In the genomic region with DNA sequence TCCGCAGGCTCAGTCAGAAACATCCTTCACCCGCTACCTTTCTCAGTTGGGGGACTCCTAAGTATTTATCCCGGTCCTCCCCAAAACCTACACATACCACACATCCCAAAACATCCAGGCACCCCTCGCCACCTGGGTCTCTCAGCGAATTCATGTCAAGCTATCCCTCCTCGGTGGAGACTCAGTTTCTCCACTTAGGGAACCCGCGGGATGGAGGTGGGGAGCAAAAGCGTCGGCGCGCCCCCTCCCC, we compare ENCODE assay signal across 8 cellular contexts. TPM values are rescaled to one million over a fixed set of nuclear protein-coding genes. Genes with fewer than 3 reads are reported as not detected.
DNase-seq lines count a peak whose midpoint lies in the region; ATAC-seq and TF ChIP-seq lines count a peak whose summit lies in the region.

No MANE protein-coding gene starts in this region.

- peaks cover 0 to 2% (median 0%) of the 10 kb centered on the region in 7 donors for H3K9me3 Mint-ChIP-seq in CD4-positive, CD25-positive, alpha-beta regulatory T cell
- no peaks in the 10 kb centered on the region for H3K9me3 Mint-ChIP-seq in natural killer cell

- H3K4me3 Mint-ChIP-seq in CD4-positive, CD25-positive, alpha-beta regulatory T cell = peak overlapping the region; percentile 92 to 99 (median 96)
- peak overlapping the region; percentile 95 for H3K4me3 Mint-ChIP-seq in natural killer cell

- no peaks in the 10 kb centered on the region for H3K36me3 ChIP-seq in CD4-positive, CD25-positive, alpha-beta regulatory T cell (ENCODE audit: control insufficient read depth, insufficient read depth, low read length)

- H3K4me1 Mint-ChIP-seq in CD4-positive, CD25-positive, alpha-beta regulatory T cell = peaks cover 4 to 54% (median 31%) of the 10 kb centered on the region in 4 donors
- H3K4me1 Mint-ChIP-seq in natural killer cell = peaks cover 25 to 61% of the 10 kb centered on the region in 2 donors

- no peaks in the 10 kb centered on the region for H3K9me3 ChIP-seq in CD4-positive, CD25-positive, alpha-beta regulatory T cell (ENCODE audit: control insufficient read depth in 2 of 2, low read length in 2 of 2)

- H3K36me3 Mint-ChIP-seq in CD4-positive, CD25-positive, alpha-beta regulatory T cell = no peaks in the 10 kb centered on the region
- H3K36me3 Mint-ChIP-seq in natural killer cell = no peaks in the 10 kb centered on the region

- H3K27ac ChIP-seq in CD4-positive, CD25-positive, alpha-beta regulatory T cell (ENCODE audit: insufficient read depth, low read length, poor library complexity, severe bottlenecking) = peak overlapping the region; percentile 96
- peak overlapping the region; percentile 97 for H3K27ac ChIP-seq in cingulate gyrus (ENCODE audit: low read depth, low read length)

- intact Hi-C loops in natural killer cell (cut with micrococcal nuclease) = loop anchor here (1.0 to 5.0 kb wide), 3 partner anchors 18 to 444 kb away; a partner anchor contains a TSS

- no peak for ATAC-seq in CD4-positive, CD25-positive, alpha-beta regulatory T cell (ENCODE audit: low read depth in 2 of 2)
- ATAC-seq in natural killer cell = no peak

- peaks cover 63% of the 10 kb centered on the region for H3K4me1 ChIP-seq in CD4-positive, CD25-positive, alpha-beta regulatory T cell (ENCODE audit: control insufficient read depth, insufficient read depth, low read length, poor library complexity, severe bottlenecking)

- H3K27me3 Mint-ChIP-seq in CD4-positive, CD25-positive, alpha-beta regulatory T cell = no peaks in the 10 kb centered on the region
- no peaks in the 10 kb centered on the region for H3K27me3 Mint-ChIP-seq in natural killer cell (ENCODE audit: low read depth in 2 of 2)

- DNase-seq in CD4-positive, CD25-positive, alpha-beta regulatory T cell = no peak
- DNase-seq in Jurkat, Clone E6-1 (ENCODE audit: low read depth, low spot score) = no peak
- no peak for DNase-seq in natural killer cell
- no peak for DNase-seq in NCI-H82 (lab: John Stamatoyannopoulos, UW)
- no peak for DNase-seq in GM10248 (ENCODE audit: extremely low spot score)
- no peak for DNase-seq in D341Med (ENCODE audit: low spot score)
- DNase-seq in NCI-H128 (lab: John Stamatoyannopoulos, UW; ENCODE audit: unreplicated experiment) = no peak

- CTCF ChIA-PET in GM10248 (lab: Yijun Ruan, JAX) = interaction anchor here (0.8 to 13.3 kb wide), 5 partner anchors 13 to 46 kb away, joined by 3 to 175 read pairs (median 43); a partner anchor contains a TSS

- POLR2A ChIA-PET in GM10248 (lab: Yijun Ruan, JAX) = interaction anchor here (0.8 to 1.0 kb wide), 3 partner anchors 50 to 139 kb away, joined by 3 to 4 read pairs (median 3); a partner anchor contains a TSS

- peak overlapping the region; percentile 77 for H3K4me3 ChIP-seq in CD4-positive, CD25-positive, alpha-beta regulatory T cell (ENCODE audit: low read depth, low read length)
- peak overlapping the region; percentile 47 for H3K4me3 ChIP-seq in Jurkat, Clone E6-1 (ENCODE audit: low read length)

- H3K27me3 ChIP-seq in CD4-positive, CD25-positive, alpha-beta regulatory T cell (ENCODE audit: control insufficient read depth, insufficient read depth, low read length) = no peaks in the 10 kb centered on the region

- H3K27ac Mint-ChIP-seq in CD4-positive, CD25-positive, alpha-beta regulatory T cell = peak overlapping the region; percentile 53 to 95 (median 92)
- H3K27ac Mint-ChIP-seq in natural killer cell = peak overlapping the region; percentile 82 to 92

- TF ChIP-seq CTCF in natural killer cell (IDR thresholded peaks at IDR 0.05) (no peak), GM10248 (IDR thresholded peaks at IDR 0.05; ENCODE audit: control extremely low read depth, extremely low read depth, low read depth, missing control alignments) (no peak)

RNA-seq across cellular contexts. Expression of a gene that starts 1.2 kb away (rescaled TPM):
- 68.0 TPM for total RNA-seq in CD4-positive, CD25-positive, alpha-beta regulatory T cell
- polyA plus RNA-seq in CD4-positive, CD25-positive, alpha-beta regulatory T cell = 1 to 10 TPM; 3.7 to 6.5 (median 5.3) TPM
- polyA plus RNA-seq in Jurkat, Clone E6-1 (2012; ENCODE audit: insufficient read depth, insufficient read length) = 3.9 TPM
- 10 to 100 TPM; 61.2 to 75.4 (median 63.3) TPM for total RNA-seq in natural killer cell

RNA-seq across cellular contexts. Expression of a gene that starts 8.0 kb away (rescaled TPM):
- total RNA-seq in CD4-positive, CD25-positive, alpha-beta regulatory T cell = not detected
- not detected for polyA plus RNA-seq in CD4-positive, CD25-positive, alpha-beta regulatory T cell
- polyA plus RNA-seq in Jurkat, Clone E6-1 (2012; ENCODE audit: insufficient read depth, insufficient read length) = not detected
- total RNA-seq in natural killer cell = not detected

RNA-seq across cellular contexts. Expression of a gene that starts 18.2 kb away (rescaled TPM):
- 39.1 TPM for total RNA-seq in CD4-positive, CD25-positive, alpha-beta regulatory T cell
- polyA plus RNA-seq in CD4-positive, CD25-positive, alpha-beta regulatory T cell = 10 to 100 TPM; 41.0 to 60.3 (median 44.0) TPM
- 80.9 TPM for polyA plus RNA-seq in Jurkat, Clone E6-1 (2012; ENCODE audit: insufficient read depth, insufficient read length)
- 10 to 100 TPM; 32.1 to 47.6 (median 38.7) TPM for total RNA-seq in natural killer cell

RNA-seq across cellular contexts. Expression of a gene that starts 26.9 kb away (rescaled TPM):
- total RNA-seq in CD4-positive, CD25-positive, alpha-beta regulatory T cell = 8.5 TPM
- polyA plus RNA-seq in CD4-positive, CD25-positive, alpha-beta regulatory T cell = 10 to 100 TPM; 51.3 to 60.0 (median 56.4) TPM
- polyA plus RNA-seq in Jurkat, Clone E6-1 (2012; ENCODE audit: insufficient read depth, insufficient read length) = 355 TPM
- 10 to 100 TPM in 2 of 3 donors, 1 to 10 TPM in 1; 8.5 to 13.0 (median 12.9) TPM for total RNA-seq in natural killer cell

RNA-seq across cellular contexts. Expression of a gene that starts 30.8 kb away (rescaled TPM):
- total RNA-seq in CD4-positive, CD25-positive, alpha-beta regulatory T cell = 71.3 TPM
- 10 to 100 TPM; 27.0 to 40.3 (median 30.3) TPM for polyA plus RNA-seq in CD4-positive, CD25-positive, alpha-beta regulatory T cell
- polyA plus RNA-seq in Jurkat, Clone E6-1 (2012; ENCODE audit: insufficient read depth, insufficient read length) = 40.0 TPM
- total RNA-seq in natural killer cell = 100 to 1,000 TPM in 1 of 3 donors, 10 to 100 TPM in 2; 94.6 to 112 (median 96.8) TPM
